1 cellular context compared by ENCODE assay signal in genomic region chr20:3687655-3688054, GRCh38.
TF ChIP-seq lines count a peak whose summit lies in the region.

No MANE protein-coding gene starts in this region.

TF ChIP-seq in GM23338, 12 proteins besides CTCF, POLR2A, EP300 and RAD21 (continued from another document):
- no peak for TF ChIP-seq ZNF462 (CRISPR knock-in tag; IDR thresholded peaks at IDR 0.05)
